ENCODE assay signal across 8 cellular contexts in the genomic region with DNA sequence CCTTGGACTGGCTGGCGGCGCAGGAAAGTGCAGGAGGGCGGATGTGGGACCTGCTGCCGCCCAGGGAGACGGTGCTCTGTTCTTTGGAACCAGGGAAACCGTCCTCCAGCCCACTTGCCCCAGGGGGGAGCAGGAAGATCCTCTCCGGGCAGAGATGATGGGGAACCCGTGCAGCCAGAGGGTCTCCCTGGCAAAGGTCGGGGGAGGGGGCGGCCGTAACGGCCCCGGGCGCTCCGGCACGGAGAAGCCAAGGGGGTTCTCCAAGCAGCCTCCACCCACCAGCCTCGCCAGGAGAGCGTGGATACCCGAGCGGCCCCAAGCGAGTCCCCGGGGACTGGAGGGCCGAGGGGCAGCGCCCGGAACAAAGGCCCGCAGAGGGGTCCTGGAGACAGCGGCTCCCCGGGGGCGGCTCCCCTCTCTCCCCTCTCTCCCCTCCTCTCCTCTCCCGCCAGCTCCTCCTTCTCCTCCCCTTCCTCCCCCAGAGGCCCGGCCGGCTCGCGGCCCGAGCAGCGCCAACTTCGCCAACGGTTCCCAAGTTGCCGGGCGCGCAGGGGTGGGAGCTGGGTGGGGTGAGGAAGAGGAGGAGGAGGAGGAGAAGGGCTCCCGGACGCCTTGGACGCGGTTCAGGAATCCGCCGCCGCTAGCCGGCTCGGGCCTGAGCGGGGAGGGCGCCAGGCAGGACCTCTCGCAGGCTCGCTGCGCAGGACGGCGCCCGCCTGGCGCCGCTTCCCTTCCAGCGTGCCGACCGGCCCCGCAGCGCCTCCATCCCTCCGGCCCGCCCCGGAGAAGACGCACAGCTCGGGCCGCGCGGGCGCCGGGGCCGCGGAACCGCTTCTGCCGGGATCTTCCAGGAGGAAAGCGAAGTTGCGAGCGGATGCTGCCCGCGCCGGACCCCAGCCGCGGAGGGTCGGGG.
DNase-seq lines count a peak whose midpoint lies in the region; ATAC-seq lines count a peak whose summit lies in the region.

Gene CHST3, plus strand, starts transcription at position 640 of the 913 bp plus-strand sequence. CDS start 41,448 bp downstream, outside the sequence.

- in situ Hi-C loops in KBM-7 (cut with MboI; ENCODE audit: low pct_unique_long_range_greater_than_20kb, low sequenced_read_pairs), result no loop called here

- H3K27me3 ChIP-seq in iPS DF 6.9 (ENCODE audit: control insufficient read depth, insufficient read depth, low read length), result peaks cover 7% of the 10 kb centered on the region; the same call in 1 of the 2 replicates

- H3K36me3 ChIP-seq in iPS DF 6.9 (ENCODE audit: control insufficient read depth, insufficient read depth, low read length), result no peaks in the 10 kb centered on the region

- no peak for ATAC-seq in GM19035 (IDR thresholded peaks at IDR 0.05; ENCODE audit: unreplicated experiment)

- H3K9me3 ChIP-seq in iPS DF 6.9 (ENCODE audit: control insufficient read depth, insufficient read depth, low read length), result no peaks in the 10 kb centered on the region

- no peak within 1 kb of the TSS for H3K27ac ChIP-seq in iPS DF 6.9 (ENCODE audit: low read length)

- peak within 1 kb of the TSS; percentile 78 for H3K4me3 ChIP-seq in iPS DF 6.9 (ENCODE audit: low read length)

- WGBS in iPS DF 6.9 (ENCODE audit: insufficient coverage, insufficient read length), result no CpG with 5 or more reads among the region's 88 CpGs

- no peaks in the 10 kb centered on the region for H3K4me1 ChIP-seq in iPS DF 6.9 (ENCODE audit: control insufficient read depth, insufficient read depth, low read length)

- DNase-seq in EH (ENCODE audit: low read depth) (peak; percentile 79), KBM-7 (peak; percentile 52), astrocyte of the hippocampus (ENCODE audit: low read depth, low spot score) (peak; percentile 85), iPS DF 6.9 (ENCODE audit: low read depth, low spot score) (no peak), retina (peak; percentile 86), NCI-H187 (lab: John Stamatoyannopoulos, UW) (no peak), amniotic stem cell (lab: John Stamatoyannopoulos, UW) (no peak)

Comparison
In these comparisons a context has a peak if more than half of its experiments do, and no peak if none do; other contexts are left out.
1. DNase-seq: peak in EH (single experiment), KBM-7 (single experiment), astrocyte of the hippocampus (single experiment) and retina (single experiment); none in iPS DF 6.9 (single experiment), NCI-H187 (0 of 2) and amniotic stem cell (single experiment).